1 cellular context compared by ENCODE assay signal in genomic region chr5:93246093-93246855, GRCh38.
TF ChIP-seq lines count a peak whose summit lies in the region.

No MANE protein-coding gene starts in this region.

TF ChIP-seq in HepG2, 621 proteins besides CTCF, POLR2A, EP300 and RAD21 (continued from another document and continues in another):
- TF ChIP-seq ZXDC (CRISPR knock-in tag; IDR thresholded peaks at IDR 0.05) (no peak; the same call in 1 of the 2 replicates), MED1 (CRISPR knock-in tag; IDR thresholded peaks at IDR 0.05) (peak; percentile 99), JARID2 (CRISPR knock-in tag; IDR thresholded peaks at IDR 0.05; ENCODE audit: insufficient replicate concordance) (no peak), DPF2 (CRISPR knock-in tag; IDR thresholded peaks at IDR 0.05; ENCODE audit: borderline replicate concordance, low read depth) (peak; percentile 95), ZNF484 (CRISPR knock-in tag; IDR thresholded peaks at IDR 0.05; ENCODE audit: borderline replicate concordance, low read depth) (no peak), ZBTB3 (CRISPR knock-in tag; IDR thresholded peaks at IDR 0.05; ENCODE audit: borderline replicate concordance, low read depth) (peak; percentile 76; the same call in 1 of the 2 replicates), AHDC1 (CRISPR knock-in tag; IDR thresholded peaks at IDR 0.05; ENCODE audit: borderline replicate concordance) (peak; percentile 100), TFDP2 (CRISPR knock-in tag; IDR thresholded peaks at IDR 0.05) (peak; percentile 36; the same call in 1 of the 2 replicates), DRAP1 (CRISPR knock-in tag; IDR thresholded peaks at IDR 0.05) (peak; percentile 66), RBFOX2 (IDR thresholded peaks at IDR 0.05; ENCODE audit: low read depth, low read length) (no peak), ZBTB49 (CRISPR knock-in tag; IDR thresholded peaks at IDR 0.05; ENCODE audit: borderline replicate concordance) (peak; percentile 63; the same call in 1 of the 2 replicates), GPBP1L1 (CRISPR knock-in tag; IDR thresholded peaks at IDR 0.05) (no peak), ZNF468 (CRISPR knock-in tag; IDR thresholded peaks at IDR 0.05) (no peak), MXD1 (CRISPR knock-in tag; IDR thresholded peaks at IDR 0.05) (no peak), ZNF598 (CRISPR knock-in tag; IDR thresholded peaks at IDR 0.05; ENCODE audit: borderline replicate concordance) (no peak), MIER2 (CRISPR knock-in tag; IDR thresholded peaks at IDR 0.05) (peak; percentile 92), RELA (CRISPR knock-in tag; IDR thresholded peaks at IDR 0.05) (no peak), PCBP1 (IDR thresholded peaks at IDR 0.05; ENCODE audit: borderline replicate concordance, low read depth, low read length) (no peak), ZFX (CRISPR knock-in tag; IDR thresholded peaks at IDR 0.05; ENCODE audit: low read depth) (peak; percentile 88), ATF3 (CRISPR knock-in tag; IDR thresholded peaks at IDR 0.05) (0 out of 2 replicates have a peak, but pooled peaks have one; percentile 20), ZNF224 (CRISPR knock-in tag; IDR thresholded peaks at IDR 0.05) (no peak), DBP (CRISPR knock-in tag; IDR thresholded peaks at IDR 0.05; ENCODE audit: not compliant biosample characterization) (no peak), ZNF549 (CRISPR knock-in tag; IDR thresholded peaks at IDR 0.05) (no peak), TCF7 (IDR thresholded peaks at IDR 0.05; ENCODE audit: low read depth) (peak; percentile 100), ZNF263 (CRISPR knock-in tag; IDR thresholded peaks at IDR 0.05) (no peak), ZNF839 (CRISPR knock-in tag; IDR thresholded peaks at IDR 0.05; ENCODE audit: borderline replicate concordance) (no peak), ZSCAN31 (CRISPR knock-in tag; IDR thresholded peaks at IDR 0.05; ENCODE audit: low read depth) (0 out of 2 replicates have a peak, but pooled peaks have one; percentile 75), HMGXB4 (CRISPR knock-in tag; IDR thresholded peaks at IDR 0.05; ENCODE audit: borderline replicate concordance in 1 of 2, low read depth in 1 of 2) (peak; percentile 50 to 57; a peak in 2 of 4 replicates), SP1 (IDR thresholded peaks at IDR 0.05) (no peak), SP1 (CRISPR knock-in tag; IDR thresholded peaks at IDR 0.05) (peak; percentile 31; the same call in 1 of the 2 replicates), HNF4A (CRISPR knock-in tag; IDR thresholded peaks at IDR 0.05) (peak; percentile 91), ZNF570 (CRISPR knock-in tag; IDR thresholded peaks at IDR 0.05; ENCODE audit: borderline replicate concordance) (0 out of 2 replicates have a peak, but pooled peaks have one; percentile 41)
